Comparison of ENCODE assay signal across 16 cellular contexts in genomic region chr2:171132086-171132485, GRCh38. TPM values are rescaled to one million over a fixed set of nuclear protein-coding genes. Genes with fewer than 3 reads are reported as not detected.
DNase-seq lines count a peak whose midpoint lies in the region; TF ChIP-seq lines count a peak whose summit lies in the region.
"Had no signal": no experiment of that assay in that cellular context is flagged by ENCODE, and none has a peak within 500 bp of the region (broad histone marks: within the 10 kb centered on the region; RNA-seq: fewer than 3 reads in every experiment).

No MANE protein-coding gene starts in this region.

- no peaks in the 10 kb centered on the region for H3K27me3 ChIP-seq in HUES48 (ENCODE audit: control insufficient read depth, insufficient read depth, low read length)
- no peaks in the 10 kb centered on the region for H3K27me3 ChIP-seq in endodermal cell (ENCODE audit: control insufficient read depth, insufficient read depth, low read length, poor library complexity, severe bottlenecking)
- H3K27me3 ChIP-seq in trophoblast cell (ENCODE audit: insufficient read depth, low read length): no peaks in the 10 kb centered on the region
- no peaks in the 10 kb centered on the region for H3K27me3 ChIP-seq in spleen (replicated peaks in 1 of 7)
- H3K27me3 ChIP-seq in neural progenitor cell: no peaks in the 10 kb centered on the region
- H3K27me3 ChIP-seq: BE2C had no signal

- WGBS in endodermal cell (ENCODE audit: insufficient coverage in 1 of 2, insufficient read length in 1 of 2), 2 experiments: 79% methylated on average over 4 of the region's 5 CpGs; no CpG with 5 or more reads in 1 of the 2 experiments
- no CpG with 5 or more reads among the region's 5 CpGs for WGBS in trophoblast cell (ENCODE audit: extremely low coverage, insufficient coverage, insufficient read length)
- 84 to 96% (median 87%) methylated on average over 5 of the region's 5 CpGs for WGBS in spleen, 5 donors

- no peaks in the 10 kb centered on the region for H3K27me3 Mint-ChIP-seq in endodermal cell (ENCODE audit: insufficient read depth)
- no peaks in the 10 kb centered on the region for H3K27me3 Mint-ChIP-seq in neural progenitor cell (ENCODE audit: insufficient read depth, low read depth)
- H3K27me3 Mint-ChIP-seq: CD4-positive, alpha-beta memory T cell had no signal

- H2AK5ac ChIP-seq in trophoblast cell (ENCODE audit: low read length): no peak overlapping the region

- H3K27ac ChIP-seq in HEK293 (ENCODE audit: extremely low read depth, low read depth, low read length): no peak overlapping the region
- H3K27ac ChIP-seq in HUES48 (ENCODE audit: low read depth, low read length): peak overlapping the region; percentile 5
- H3K27ac ChIP-seq in endodermal cell (ENCODE audit: low read depth, low read length): no peak overlapping the region
- H3K27ac ChIP-seq in trophoblast cell (ENCODE audit: low read depth, low read length): no peak overlapping the region
- H3K27ac ChIP-seq in spleen: no peak overlapping the region
- H3K27ac ChIP-seq in neural progenitor cell: no peak overlapping the region
- H3K27ac ChIP-seq: C4-2B, GM23248 had no signal

- no peak overlapping the region for H3K4me3 ChIP-seq in HEK293 (ENCODE audit: low read depth, low read length)
- H3K4me3 ChIP-seq in HUES48 (ENCODE audit: low read depth, low read length): no peak overlapping the region
- no peak overlapping the region for H3K4me3 ChIP-seq in endodermal cell (ENCODE audit: low read length)
- H3K4me3 ChIP-seq in trophoblast cell (ENCODE audit: low read depth, low read length): no peak overlapping the region
- no peak overlapping the region for H3K4me3 ChIP-seq in spleen
- H3K4me3 ChIP-seq in neural progenitor cell: no peak overlapping the region
- H3K4me3 ChIP-seq: GM23248 had no signal

- H3K4me1 ChIP-seq in HEK293 (ENCODE audit: control insufficient read depth, insufficient read depth, low read length) (0 out of 2 replicates have a peak, but pooled peaks cover 3% of the 10 kb centered on the region), HUES48 (ENCODE audit: control insufficient read depth, insufficient read depth, low read length) (peaks cover 14% of the 10 kb centered on the region), endodermal cell (ENCODE audit: control insufficient read depth, insufficient read depth, low read length) (no peaks in the 10 kb centered on the region), trophoblast cell (ENCODE audit: control insufficient read depth in 1 of 2, insufficient read depth in 2 of 2, low read length in 2 of 2) (peaks cover 0 to 6% of the 10 kb centered on the region in 2 experiments), spleen (peaks cover 9 to 98% (median 73%) of the 10 kb centered on the region in 6 donors), neural progenitor cell (peaks cover 26% of the 10 kb centered on the region)
- H3K4me1 ChIP-seq: BE2C had no signal

- no peak overlapping the region for H3K9ac ChIP-seq in HUES48 (ENCODE audit: low read depth, low read length)
- H3K9ac ChIP-seq in endodermal cell (ENCODE audit: extremely low read depth, low read length, poor library complexity, severe bottlenecking): no peak overlapping the region
- no peak overlapping the region for H3K9ac ChIP-seq in trophoblast cell (ENCODE audit: low read length)
- no peak overlapping the region for H3K9ac ChIP-seq in neural progenitor cell
- H3K9ac ChIP-seq: GM23248 had no signal

- H3K79me2 ChIP-seq in trophoblast cell (ENCODE audit: control insufficient read depth, insufficient read depth, low read length, poor library complexity) (peaks cover 10% of the 10 kb centered on the region), neural progenitor cell (ENCODE audit: low read depth) (peaks cover 100% of the 10 kb centered on the region)

- intact Hi-C loops in spleen (cut with DNase I; ENCODE audit: low total_unique reads): no loop called here

- CTCF ChIA-PET in HEK293 (lab: Yijun Ruan, JAX): interaction anchor here (3.0 kb wide), 1 partner anchor 45 kb away, joined by 12 read pairs; no protein-coding TSS in a partner anchor

- H2AFZ ChIP-seq in trophoblast cell (ENCODE audit: insufficient read depth, low read length, poor library complexity): no peak overlapping the region
- no peak overlapping the region for H2AFZ ChIP-seq in neural progenitor cell (replicated peaks)
- H2AFZ ChIP-seq: GM23248 had no signal

- H3K4me1 Mint-ChIP-seq in endodermal cell (peaks cover 26% of the 10 kb centered on the region), neural progenitor cell (peaks cover 4% of the 10 kb centered on the region)

- no peak for DNase-seq in endodermal cell
- DNase-seq in trophoblast cell: no peak
- DNase-seq in spleen: no peak
- DNase-seq in T-helper 9 cell: no peak
- DNase-seq in neural progenitor cell (ENCODE audit: low spot score): no peak
- no peak for DNase-seq in stimulated activated CD8-positive, alpha-beta memory T cell treated with anti-CD3 and anti-CD28 coated beads, Interleukin-4, amount 100 ng/mL, for 48 hours
- DNase-seq: ACHN; BE2C; CD4-positive, alpha-beta memory T cell; DMS153; DMS79; GDM1; GM23248 had no signal

- H2BK120ac ChIP-seq in trophoblast cell (ENCODE audit: insufficient read depth, low read length, poor library complexity): no peak overlapping the region

- H3K36me3 Mint-ChIP-seq in endodermal cell (ENCODE audit: low read depth): peaks cover 4% of the 10 kb centered on the region
- peaks cover 11% of the 10 kb centered on the region for H3K36me3 Mint-ChIP-seq in neural progenitor cell

- H3K36me3 ChIP-seq in HEK293 (ENCODE audit: control insufficient read depth in 2 of 2, insufficient read depth in 1 of 2, low read length in 2 of 2): no peaks in the 10 kb centered on the region
- H3K36me3 ChIP-seq in HUES48 (ENCODE audit: control insufficient read depth, insufficient read depth, low read length): no peaks in the 10 kb centered on the region
- H3K36me3 ChIP-seq in endodermal cell (ENCODE audit: control insufficient read depth, insufficient read depth, low read length): no peaks in the 10 kb centered on the region
- H3K36me3 ChIP-seq in trophoblast cell (ENCODE audit: control insufficient read depth in 1 of 2, insufficient read depth in 2 of 2, low read length in 2 of 2): no peaks in the 10 kb centered on the region
- no peaks in the 10 kb centered on the region for H3K36me3 ChIP-seq in spleen
- no peaks in the 10 kb centered on the region for H3K36me3 ChIP-seq in neural progenitor cell
- H3K36me3 ChIP-seq: BE2C had no signal

- no peak overlapping the region for H3K18ac ChIP-seq in trophoblast cell (ENCODE audit: low read length)

- H4K91ac ChIP-seq in trophoblast cell (ENCODE audit: low read depth, low read length): no peak overlapping the region

- no peak overlapping the region for H3K14ac ChIP-seq in trophoblast cell (ENCODE audit: low read length)

- H3K79me1 ChIP-seq in trophoblast cell (ENCODE audit: low read length): peaks cover 2% of the 10 kb centered on the region

- H4K12ac ChIP-seq in trophoblast cell (ENCODE audit: low read depth, low read length): no peak overlapping the region

- TF ChIP-seq CTCF in HEK293 (tag by site-specific recombination; IDR thresholded peaks at IDR 0.05) (no peak), endodermal cell (conservative IDR thresholded peaks at IDR 0.05) (no peak), spleen (IDR thresholded peaks at IDR 0.05 in 8 of 11, conservative IDR thresholded peaks at IDR 0.05 in 3 of 11) (no peak), neural progenitor cell (IDR thresholded peaks at IDR 0.05) (no peak)

- no peak for TF ChIP-seq POLR2A in spleen (IDR thresholded peaks at IDR 0.05)

- peak overlapping the region; percentile 88 for H3K4ac ChIP-seq in trophoblast cell (ENCODE audit: low read depth, low read length)

- no peak overlapping the region for H3K23ac ChIP-seq in trophoblast cell (ENCODE audit: low read length)

- peaks cover 90% of the 10 kb centered on the region for H4K20me1 ChIP-seq in neural progenitor cell (ENCODE audit: low read depth)

- H2BK12ac ChIP-seq in trophoblast cell (ENCODE audit: low read length): no peak overlapping the region

- H3F3A ChIP-seq in neural progenitor cell (ENCODE audit: low read depth): peaks cover 8% of the 10 kb centered on the region

- no peaks in the 10 kb centered on the region for H3K9me3 Mint-ChIP-seq in endodermal cell
- peaks cover 3% of the 10 kb centered on the region for H3K9me3 Mint-ChIP-seq in neural progenitor cell
- H3K9me3 Mint-ChIP-seq: CD4-positive, alpha-beta memory T cell had no signal

- H3K4me3 Mint-ChIP-seq in endodermal cell (no peak overlapping the region), neural progenitor cell (no peak overlapping the region)

- H2BK5ac ChIP-seq in trophoblast cell (ENCODE audit: low read depth, low read length, poor library complexity): no peak overlapping the region

- POLR2A ChIA-PET in HEK293 (lab: Yijun Ruan, JAX): no interaction called here

- H3K9me3 ChIP-seq in HEK293 (ENCODE audit: control insufficient read depth, insufficient read depth, low read depth, low read length): no peaks in the 10 kb centered on the region
- no peaks in the 10 kb centered on the region for H3K9me3 ChIP-seq in HUES48 (ENCODE audit: control insufficient read depth, insufficient read depth, low read length)
- H3K9me3 ChIP-seq in endodermal cell (ENCODE audit: control insufficient read depth, low read length): no peaks in the 10 kb centered on the region
- H3K9me3 ChIP-seq in trophoblast cell (ENCODE audit: insufficient read depth, low read depth, low read length): no peaks in the 10 kb centered on the region
- no peaks in the 10 kb centered on the region for H3K9me3 ChIP-seq in spleen
- no peaks in the 10 kb centered on the region for H3K9me3 ChIP-seq in neural progenitor cell (ENCODE audit: low read depth)
- H3K9me3 ChIP-seq: BE2C had no signal

- H4K8ac ChIP-seq in trophoblast cell (ENCODE audit: low read depth, low read length): no peak overlapping the region

- H3K27ac Mint-ChIP-seq in endodermal cell: peak overlapping the region; percentile 32
- no peak overlapping the region for H3K27ac Mint-ChIP-seq in neural progenitor cell

- H3K4me2 ChIP-seq in trophoblast cell (ENCODE audit: low read length) (no peak overlapping the region), neural progenitor cell (no peak overlapping the region)

TF ChIP-seq in HEK293, 187 proteins besides CTCF, POLR2A, EP300 and RAD21 (continues in another document):
- TF ChIP-seq ZIC2 (tag by site-specific recombination; IDR thresholded peaks at IDR 0.05) (peak; percentile 63), TRIM28 (IDR thresholded peaks at IDR 0.05; ENCODE audit: borderline replicate concordance, low read length) (0 out of 2 replicates have a peak, but pooled peaks have one; percentile 19)

RNA-seq across cellular contexts. Expression of gene TLK1, which starts 28.6 kb away (rescaled TPM):
- total RNA-seq in endodermal cell (10 to 100 TPM; 85.4 to 85.8 TPM), spleen (10 to 100 TPM; 49.7 to 100.0 (median 87.5) TPM), neural progenitor cell (ENCODE audit: low replicate concordance) (26.4 and 31.1 TPM in 2 replicates)
- polyA plus RNA-seq in endodermal cell (2013, experiment 1 of 2): 35.0 TPM
- 32.3 TPM for polyA plus RNA-seq in endodermal cell (2013, experiment 2 of 2)
- 65.0 and 65.7 TPM in 2 replicates for polyA plus RNA-seq in trophoblast cell (2013)
- 10 to 100 TPM; 19.7 to 23.4 (median 21.8) TPM for polyA plus RNA-seq in spleen
